In the genomic region with DNA sequence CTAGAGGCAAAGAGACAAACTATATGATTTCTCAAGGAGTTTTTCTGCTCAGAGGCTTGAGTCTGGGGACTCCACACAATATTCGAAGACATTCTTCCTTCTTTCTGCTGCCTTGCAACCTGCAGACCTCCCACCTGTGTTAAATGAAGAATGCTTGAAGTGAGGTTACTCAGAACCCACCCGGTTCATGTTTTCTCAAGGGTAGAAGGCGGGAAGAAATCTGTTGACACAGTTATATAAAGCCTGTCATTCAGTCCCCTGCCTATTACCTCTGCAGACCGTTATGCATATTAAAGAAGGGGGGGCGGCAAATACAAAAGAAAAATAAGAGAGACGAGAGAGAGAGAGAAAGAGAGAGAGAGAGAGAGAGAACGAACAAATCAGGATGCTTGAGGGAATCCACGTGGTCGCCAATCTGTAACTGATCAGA, we compare ENCODE assay signal across 8 cellular contexts. TPM values are rescaled to one million over a fixed set of nuclear protein-coding genes. Genes with fewer than 3 reads are reported as not detected.
DNase-seq lines count a peak whose midpoint lies in the region; TF ChIP-seq lines count a peak whose summit lies in the region.

No MANE protein-coding gene starts in this region.

- H3K27me3 Mint-ChIP-seq in dendritic cell treated with granulocyte-macrophage colony-stimulating factor and Interleukin-4, amounts not matched to agents 40 ng/mL and 50 ng/mL, for 4 days, result peaks cover 16% of the 10 kb centered on the region
- H3K27me3 Mint-ChIP-seq in nephron progenitor cell (ENCODE audit: low read depth, poor library complexity), result peaks cover 5% of the 10 kb centered on the region

- no peak for TF ChIP-seq CTCF in nephron progenitor cell (IDR thresholded peaks at IDR 0.05)

- H3K4me1 Mint-ChIP-seq in dendritic cell treated with granulocyte-macrophage colony-stimulating factor and Interleukin-4, amounts not matched to agents 40 ng/mL and 50 ng/mL, for 4 days (ENCODE audit: low read depth), result peaks cover 36% of the 10 kb centered on the region
- peaks cover 36% of the 10 kb centered on the region for H3K4me1 Mint-ChIP-seq in nephron progenitor cell

- no peak overlapping the region for H3K27ac Mint-ChIP-seq in dendritic cell treated with granulocyte-macrophage colony-stimulating factor and Interleukin-4, amounts not matched to agents 40 ng/mL and 50 ng/mL, for 4 days
- peak overlapping the region; percentile 45 for H3K27ac Mint-ChIP-seq in nephron progenitor cell

- peak; percentile 83 for DNase-seq in G401 (ENCODE audit: low spot score)
- DNase-seq in NCI-H1694 (lab: John Stamatoyannopoulos, UW), result peak; percentile 9
- DNase-seq in nephron progenitor cell, result no peak
- DNase-seq in KG1 (lab: John Stamatoyannopoulos, UW), result no peak
- no peak for DNase-seq in anterior cingulate cortex (lab: John Stamatoyannopoulos, UW)
- no peak for DNase-seq in D341Med (ENCODE audit: low spot score)
- no peak for DNase-seq in NCI-H2029 (lab: John Stamatoyannopoulos, UW)

- in situ Hi-C loops in G401 (cut with HindIII; ENCODE audit: low sequenced_read_pairs), result no loop called here

- H3K36me3 Mint-ChIP-seq in dendritic cell treated with granulocyte-macrophage colony-stimulating factor and Interleukin-4, amounts not matched to agents 40 ng/mL and 50 ng/mL, for 4 days (ENCODE audit: low read depth), result peaks cover 19% of the 10 kb centered on the region
- H3K36me3 Mint-ChIP-seq in nephron progenitor cell (ENCODE audit: low read depth), result no peaks in the 10 kb centered on the region

- H3K4me3 Mint-ChIP-seq in dendritic cell treated with granulocyte-macrophage colony-stimulating factor and Interleukin-4, amounts not matched to agents 40 ng/mL and 50 ng/mL, for 4 days, result peak overlapping the region; percentile 96
- H3K4me3 Mint-ChIP-seq in nephron progenitor cell, result peak overlapping the region; percentile 87

- H3K9me3 Mint-ChIP-seq in dendritic cell treated with granulocyte-macrophage colony-stimulating factor and Interleukin-4, amounts not matched to agents 40 ng/mL and 50 ng/mL, for 4 days, result no peaks in the 10 kb centered on the region
- no peaks in the 10 kb centered on the region for H3K9me3 Mint-ChIP-seq in nephron progenitor cell

- intact Hi-C loops in dendritic cell treated with granulocyte-macrophage colony-stimulating factor and Interleukin-4, amounts not matched to agents 40 ng/mL and 50 ng/mL, for 4 days (cut with micrococcal nuclease), result loop anchor here (10.0 kb wide), 1 partner anchor 51 kb away; no protein-coding TSS in a partner anchor

RNA-seq across cellular contexts. Expression of a gene that starts 2.2 kb away (rescaled TPM):
- 6.6 and 20.5 TPM in 2 replicates for total RNA-seq in G401 (2014; rRNA removed; shearing (Covaris generic))

RNA-seq across cellular contexts. Expression of a gene that starts 32.7 kb away (rescaled TPM):
- total RNA-seq in G401 (2014; rRNA removed; shearing (Covaris generic)), result 146 and 244 TPM in 2 replicates

Comparison
In these comparisons a context has a peak if more than half of its experiments do, and no peak if none do; other contexts are left out.
1. DNase-seq: peak in G401 (single experiment) and NCI-H1694 (single experiment); none in nephron progenitor cell (single experiment), KG1 (single experiment), anterior cingulate cortex (0 of 58), D341Med (single experiment) and NCI-H2029 (single experiment).